Comparison of ENCODE assay signal across 9 cellular contexts in genomic region chr17:41308251-41308917, GRCh38. TPM values are rescaled to one million over a fixed set of nuclear protein-coding genes. Genes with fewer than 3 reads are reported as not detected.
DNase-seq lines count a peak whose midpoint lies in the region; TF ChIP-seq lines count a peak whose summit lies in the region.
"Had no signal": no experiment of that assay in that cellular context is flagged by ENCODE, and none has a peak within 500 bp of the region (broad histone marks: within the 10 kb centered on the region; RNA-seq: fewer than 3 reads in every experiment).

No MANE protein-coding gene starts in this region.

- H3K4me3 ChIP-seq in left ventricle myocardium inferior (no peak overlapping the region), coronary artery (no peak overlapping the region), stomach (peak overlapping the region in 1 of 4 donors; percentile 12)
- H3K4me3 ChIP-seq: cardiac muscle cell had no signal

- peaks cover 83% of the 10 kb centered on the region for H3K27me3 ChIP-seq in left ventricle myocardium inferior (ENCODE audit: low read depth)
- peaks cover 0 to 25% (median 0%) of the 10 kb centered on the region in 3 donors for H3K27me3 ChIP-seq in stomach

- TF ChIP-seq CTCF in left ventricle myocardium inferior (IDR thresholded peaks at IDR 0.05; ENCODE audit: borderline replicate concordance) (no peak), coronary artery (IDR thresholded peaks at IDR 0.05) (no peak), stomach (IDR thresholded peaks at IDR 0.05) (no peak)

- peaks cover 6% of the 10 kb centered on the region for H3K4me1 ChIP-seq in left ventricle myocardium inferior
- peaks cover 0 to 6% (median 0%) of the 10 kb centered on the region in 4 donors for H3K4me1 ChIP-seq in stomach

- TF ChIP-seq EP300 in stomach (IDR thresholded peaks at IDR 0.05): no peak

- peak; percentile 89 for DNase-seq in DMS 273 treated with DMSO at 0.1 percent for 48 hours (lab: John Stamatoyannopoulos, UW)
- DNase-seq in NCI-H1092 treated with DMSO at 0.1 percent for 48 hours (lab: John Stamatoyannopoulos, UW): peak; percentile 45
- DNase-seq in activated CD8-positive, alpha-beta memory T cell treated with anti-CD3 and anti-CD28 coated beads, Interleukin-2, amount 50 U/mL, for 1 hour (ENCODE audit: extremely low read depth): peak; percentile 71
- DNase-seq in left ventricle myocardium inferior: peak; percentile 58
- DNase-seq in stimulated activated CD4-positive, alpha-beta T cell treated with anti-CD3 and anti-CD28 coated beads, TNF-alpha, amount 100 ng/mL, for 4 hours (ENCODE audit: low read depth in 3 of 3): peak; percentile 25 to 50 (median 26)
- no peak for DNase-seq in coronary artery (ENCODE audit: low spot score)
- DNase-seq in stomach: no peak
- DNase-seq in NCI-H1436 treated with DMSO at 0.1 percent for 48 hours (lab: John Stamatoyannopoulos, UW): no peak

- intact Hi-C loops in left ventricle myocardium inferior (cut with micrococcal nuclease) (no loop called here), stomach (cut with DNase I; ENCODE audit: low total_unique reads) (no loop called here)

- H3K27ac ChIP-seq in left ventricle myocardium inferior (replicated peaks) (peak overlapping the region; percentile 38), coronary artery (no peak overlapping the region), stomach (peak overlapping the region in 2 of 5 donors; percentile 52 to 69)
- H3K27ac ChIP-seq: cardiac muscle cell had no signal

- TF ChIP-seq POLR2A in stomach (IDR thresholded peaks at IDR 0.05): no peak

- 46 to 67% (median 59%) methylated on average over 10 of the region's 10 CpGs for WGBS in stomach, 5 donors

- H3K9me3 ChIP-seq in left ventricle myocardium inferior (replicated peaks) (no peaks in the 10 kb centered on the region), stomach (no peaks in the 10 kb centered on the region)

- H3K36me3 ChIP-seq in left ventricle myocardium inferior (no peaks in the 10 kb centered on the region), stomach (no peaks in the 10 kb centered on the region)
- H3K36me3 ChIP-seq: cardiac muscle cell had no signal

RNA-seq across cellular contexts. Expression of gene KRTAP16-1, which starts 0.7 kb away (rescaled TPM):
- total RNA-seq in left ventricle myocardium inferior (not detected), stomach (not detected)
- polyA plus RNA-seq in stomach: not detected
- total RNA-seq: cardiac muscle cell had no signal
- polyA plus RNA-seq: cardiac muscle cell had no signal

RNA-seq across cellular contexts. Expression of gene KRTAP29-1, which starts 5.7 kb away (rescaled TPM):
- not detected for total RNA-seq in left ventricle myocardium inferior
- total RNA-seq in stomach: not detected
- polyA plus RNA-seq in stomach: not detected
- total RNA-seq: cardiac muscle cell had no signal
- polyA plus RNA-seq: cardiac muscle cell had no signal

RNA-seq across cellular contexts. Expression of gene KRTAP17-1, which starts 7.1 kb away (rescaled TPM):
- total RNA-seq in left ventricle myocardium inferior: not detected
- not detected for total RNA-seq in stomach
- not detected for polyA plus RNA-seq in stomach
- total RNA-seq: cardiac muscle cell had no signal
- polyA plus RNA-seq: cardiac muscle cell had no signal

RNA-seq across cellular contexts. Expression of gene KRTAP9-7, which starts 32.9 kb away (rescaled TPM):
- total RNA-seq in left ventricle myocardium inferior (not detected), stomach (not detected)
- not detected for polyA plus RNA-seq in stomach
- total RNA-seq: cardiac muscle cell had no signal
- polyA plus RNA-seq: cardiac muscle cell had no signal

RNA-seq across cellular contexts. Expression of gene KRT33A, which starts 42.2 kb away (rescaled TPM):
- total RNA-seq in left ventricle myocardium inferior: not detected
- total RNA-seq in stomach: not detected
- polyA plus RNA-seq in stomach: under 1 TPM in 1 of 3 donors, not detected in 2; 0.45 TPM
- total RNA-seq: cardiac muscle cell had no signal
- polyA plus RNA-seq: cardiac muscle cell had no signal

Comparison
In these comparisons a context has a peak if more than half of its experiments do, and no peak if none do; other contexts are left out.
1. DNase-seq: peak in DMS 273 treated with DMSO at 0.1 percent for 48 hours (single experiment), NCI-H1092 treated with DMSO at 0.1 percent for 48 hours (single experiment), activated CD8-positive, alpha-beta memory T cell treated with anti-CD3 and anti-CD28 coated beads, Interleukin-2, amount 50 U/mL, for 1 hour (single experiment), left ventricle myocardium inferior (single experiment) and stimulated activated CD4-positive, alpha-beta T cell treated with anti-CD3 and anti-CD28 coated beads, TNF-alpha, amount 100 ng/mL, for 4 hours (3 of 3); none in coronary artery (single experiment), stomach (single experiment) and NCI-H1436 treated with DMSO at 0.1 percent for 48 hours (single experiment).